14 cellular contexts compared by ENCODE assay signal in genomic region chr6:44232676-44233559, GRCh38. TPM values are rescaled to one million over a fixed set of nuclear protein-coding genes. Genes with fewer than 3 reads are reported as not detected.
DNase-seq lines count a peak whose midpoint lies in the region; ATAC-seq and TF ChIP-seq lines count a peak whose summit lies in the region.
"Had no signal": no experiment of that assay in that cellular context is flagged by ENCODE, and none has a peak within 500 bp of the region (broad histone marks: within the 10 kb centered on the region; RNA-seq: fewer than 3 reads in every experiment).

No MANE protein-coding gene starts in this region.

- no peaks in the 10 kb centered on the region for H3K27me3 ChIP-seq in osteoblast (ENCODE audit: insufficient read depth, low read length)

- H3K4me3 Mint-ChIP-seq in stimulated activated naive CD8-positive, alpha-beta T cell treated with anti-CD3 and anti-CD28 coated beads, Interleukin-15, Interleukin-2, amounts not matched to agents 100 ng/mL and 50 ng/mL, for 24 hours, result no peak overlapping the region

- peaks cover 37% of the 10 kb centered on the region for H3K4me1 ChIP-seq in osteoblast (ENCODE audit: insufficient read depth, low read length)

- no peaks in the 10 kb centered on the region for H3K27me3 Mint-ChIP-seq in stimulated activated naive CD8-positive, alpha-beta T cell treated with anti-CD3 and anti-CD28 coated beads, Interleukin-15, Interleukin-2, amounts not matched to agents 100 ng/mL and 50 ng/mL, for 24 hours

- H3K4me3 ChIP-seq in osteoblast (ENCODE audit: insufficient read depth, low read length), result no peak overlapping the region

- peaks cover 8% of the 10 kb centered on the region for H3K36me3 ChIP-seq in osteoblast (ENCODE audit: insufficient read depth, low read length)

- H3K27ac Mint-ChIP-seq in stimulated activated naive CD8-positive, alpha-beta T cell treated with anti-CD3 and anti-CD28 coated beads, Interleukin-15, Interleukin-2, amounts not matched to agents 100 ng/mL and 50 ng/mL, for 24 hours, result peak overlapping the region; percentile 14

- H3K4me1 Mint-ChIP-seq in stimulated activated naive CD8-positive, alpha-beta T cell treated with anti-CD3 and anti-CD28 coated beads, Interleukin-15, Interleukin-2, amounts not matched to agents 100 ng/mL and 50 ng/mL, for 24 hours (ENCODE audit: low read depth), result peaks cover 18% of the 10 kb centered on the region

- peak overlapping the region; percentile 60 for H2AFZ ChIP-seq in osteoblast (ENCODE audit: low read length)

- no peak for ATAC-seq in stimulated activated naive CD8-positive, alpha-beta T cell treated with anti-CD3 and anti-CD28 coated beads, Interleukin-15, Interleukin-2, amounts not matched to agents 100 U/mL and 50 U/mL, for 24 hours

- no peak for DNase-seq in stimulated activated naive CD8-positive, alpha-beta T cell treated with anti-CD3 and anti-CD28 coated beads, Interleukin-15, Interleukin-2, amounts not matched to agents 100 U/mL and 50 U/mL, for 24 hours
- DNase-seq in osteoblast (ENCODE audit: insufficient read length, low spot score, missing footprints), result peak; percentile 44
- no peak for DNase-seq in HUDEP-2 (lab: John Stamatoyannopoulos, UW; ENCODE audit: unreplicated experiment in 76 of 76)
- no peak for DNase-seq in G401 (ENCODE audit: low spot score)
- DNase-seq in AG08396 (ENCODE audit: low spot score), result no peak
- DNase-seq in COLO668 (lab: John Stamatoyannopoulos, UW; ENCODE audit: unreplicated experiment), result no peak
- DNase-seq: activated CD4-positive, CD25-positive, alpha-beta regulatory T cell; effector CD4-positive, alpha-beta T cell; hippocampal formation; NCI-H2171; stimulated activated naive CD4-positive, alpha-beta T cell treated with Interleukin-2 at 50 U/mL for 16 hours had no signal

- in situ Hi-C loops in G401 (cut with HindIII; ENCODE audit: low sequenced_read_pairs), result loop anchor here (10.0 kb wide), 1 partner anchor 88 kb away; no protein-coding TSS in a partner anchor

- no peaks in the 10 kb centered on the region for H4K20me1 ChIP-seq in osteoblast (ENCODE audit: insufficient read depth, low read length)

- no peaks in the 10 kb centered on the region for H3K9me3 Mint-ChIP-seq in stimulated activated naive CD8-positive, alpha-beta T cell treated with anti-CD3 and anti-CD28 coated beads, Interleukin-15, Interleukin-2, amounts not matched to agents 100 ng/mL and 50 ng/mL, for 24 hours

- no peaks in the 10 kb centered on the region for H3K9me3 ChIP-seq in osteoblast (ENCODE audit: low read depth, low read length)

- H3K4me2 ChIP-seq in osteoblast (ENCODE audit: insufficient read depth, low read length), result no peak overlapping the region

- TF ChIP-seq CTCF in osteoblast (IDR thresholded peaks at IDR 0.05; ENCODE audit: extremely low read depth, low read depth, low read length), result no peak

- no peaks in the 10 kb centered on the region for H3K79me2 ChIP-seq in osteoblast (ENCODE audit: insufficient read depth, low read length)

- H3K27ac ChIP-seq in cingulate gyrus (ENCODE audit: low read depth, low read length) (peak overlapping the region; percentile 66), osteoblast (ENCODE audit: low read depth, low read length) (peak overlapping the region; percentile 50)

- H3K36me3 Mint-ChIP-seq in stimulated activated naive CD8-positive, alpha-beta T cell treated with anti-CD3 and anti-CD28 coated beads, Interleukin-15, Interleukin-2, amounts not matched to agents 100 ng/mL and 50 ng/mL, for 24 hours (ENCODE audit: low read depth), result peaks cover 50% of the 10 kb centered on the region

RNA-seq across cellular contexts. Expression of gene SLC29A1, which starts 9.5 kb away (rescaled TPM):
- 8.0 and 10.0 TPM in 2 replicates for total RNA-seq in osteoblast
- total RNA-seq in G401 (2014; rRNA removed; shearing (Covaris generic)), result 40.1 and 46.1 TPM in 2 replicates

RNA-seq across cellular contexts. Expression of gene HSP90AB1, which starts 14.0 kb away (rescaled TPM):
- 676 and 702 TPM in 2 replicates for total RNA-seq in osteoblast
- 1,050 and 1,370 TPM in 2 replicates for total RNA-seq in G401 (2014; rRNA removed; shearing (Covaris generic))

RNA-seq across cellular contexts. Expression of gene MYMX, which starts 16.2 kb away (rescaled TPM):
- not detected in 2 replicates for total RNA-seq in osteoblast
- 0.43 and 8.3 TPM in 2 replicates for total RNA-seq in G401 (2014; rRNA removed; shearing (Covaris generic))
- total RNA-seq: mononuclear cell had no signal

RNA-seq across cellular contexts. Expression of gene SLC35B2, which starts 24.4 kb away (rescaled TPM):
- 86.0 and 94.1 TPM in 2 replicates for total RNA-seq in osteoblast
- total RNA-seq in G401 (2014; rRNA removed; shearing (Covaris generic)), result 73.4 and 80.4 TPM in 2 replicates

RNA-seq across cellular contexts. Expression of gene NFKBIE, which starts 32.4 kb away (rescaled TPM):
- 3.2 and 4.7 TPM in 2 replicates for total RNA-seq in osteoblast
- 27.7 and 58.6 TPM in 2 replicates for total RNA-seq in G401 (2014; rRNA removed; shearing (Covaris generic))
